6 cellular contexts compared by ENCODE assay signal in the genomic region with DNA sequence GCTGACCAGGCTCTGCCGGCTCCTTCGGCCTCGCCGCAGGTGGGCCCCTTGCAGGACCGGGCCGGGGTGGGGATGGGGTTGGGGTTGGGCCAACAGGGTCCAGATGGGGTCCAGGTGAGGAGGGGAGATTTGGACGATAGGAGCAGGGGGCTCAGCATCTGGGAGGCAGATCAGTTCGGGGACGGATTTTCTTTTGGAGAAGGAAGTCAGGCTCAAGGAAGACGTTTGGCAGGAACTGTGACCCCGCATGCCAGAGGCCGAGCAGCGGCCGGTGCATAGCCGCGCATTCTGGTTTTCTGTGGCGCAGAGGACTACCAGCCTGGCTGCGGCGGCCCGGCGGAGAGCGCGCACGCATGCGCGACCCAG. TPM values are rescaled to one million over a fixed set of nuclear protein-coding genes. Genes with fewer than 3 reads are reported as not detected.
DNase-seq lines count a peak whose midpoint lies in the region; TF ChIP-seq lines count a peak whose summit lies in the region.

No MANE protein-coding gene starts in this region.

- TF ChIP-seq CTCF in CD14-positive monocyte (IDR thresholded peaks at IDR 0.05) (no peak), Peyer's patch (IDR thresholded peaks at IDR 0.05) (no peak)

- DNase-seq in CD14-positive monocyte (ENCODE audit: low spot score) = no peak
- peak in 1 of 3 donors; percentile 63 for DNase-seq in Peyer's patch
- no peak for DNase-seq in NCI-H1930 (lab: John Stamatoyannopoulos, UW)
- no peak for DNase-seq in NCI-H128 (lab: John Stamatoyannopoulos, UW; ENCODE audit: unreplicated experiment)
- DNase-seq in activated CD8-positive, alpha-beta memory T cell treated with anti-CD3 and anti-CD28 coated beads, Interleukin-2, amount 50 U/mL, for 4 hours = no peak

- no peaks in the 10 kb centered on the region for H3K27me3 ChIP-seq in Peyer's patch

- peaks cover 28 to 33% of the 10 kb centered on the region in 2 donors for H3K36me3 Mint-ChIP-seq in CD14-positive monocyte

- H3K36me3 ChIP-seq in Peyer's patch = peaks cover 0 to 28% (median 0%) of the 10 kb centered on the region in 3 donors

- peaks cover 36% of the 10 kb centered on the region for H3K4me1 Mint-ChIP-seq in CD14-positive monocyte

- H3K27ac ChIP-seq in Peyer's patch = peak overlapping the region; percentile 97 to 99 (median 98)

- H3K27ac Mint-ChIP-seq in CD14-positive monocyte = peak overlapping the region; percentile 94 to 97 (median 96)

- H3K9me3 ChIP-seq in Peyer's patch (no peaks in the 10 kb centered on the region), iPS-18c (ENCODE audit: control insufficient read depth, insufficient read depth, low read length) (peaks cover 2% of the 10 kb centered on the region)

- peak in 1 of 2 donors; percentile 51 for TF ChIP-seq POLR2A in Peyer's patch (IDR thresholded peaks at IDR 0.05)

- H3K27me3 Mint-ChIP-seq in CD14-positive monocyte (ENCODE audit: low read depth in 3 of 3) = peaks cover 0 to 3% (median 0%) of the 10 kb centered on the region in 3 donors

- H3K9me3 Mint-ChIP-seq in CD14-positive monocyte = peaks cover 0 to 2% (median 0%) of the 10 kb centered on the region in 7 donors

- H3K4me1 ChIP-seq in Peyer's patch = peaks cover 0 to 41% (median 12%) of the 10 kb centered on the region in 4 donors

- intact Hi-C loops in CD14-positive monocyte (cut with micrococcal nuclease) = loop anchor here (5.0 kb wide), 1 partner anchor 58 kb away; the partner anchor contains the start of gene MAPK3 (in 2 of the 2)

- H3K4me3 ChIP-seq in Peyer's patch (peak overlapping the region; percentile 87 to 99 (median 95)), iPS-18c (ENCODE audit: insufficient read depth, low read depth, low read length) (peak overlapping the region; percentile 95)

- H3K4me3 Mint-ChIP-seq in CD14-positive monocyte = peak overlapping the region; percentile 93 to 97

RNA-seq across cellular contexts. Expression of gene ALDOA, which starts 0.8 kb away (rescaled TPM):
- 1,000 to 10,000 TPM; 1,429 to 1,628 TPM for polyA plus RNA-seq in CD14-positive monocyte
- total RNA-seq in Peyer's patch = 1,000 to 10,000 TPM in 1 of 4 donors, 100 to 1,000 TPM in 3; 427 to 1,063 (median 887) TPM

RNA-seq across cellular contexts. Expression of gene PPP4C, which starts 11.1 kb away (rescaled TPM):
- polyA plus RNA-seq in CD14-positive monocyte = 100 to 1,000 TPM; 279 to 388 TPM
- 10 to 100 TPM; 43.7 to 79.4 (median 56.6) TPM for total RNA-seq in Peyer's patch

RNA-seq across cellular contexts. Expression of gene TBX6, which starts 27.0 kb away (rescaled TPM):
- polyA plus RNA-seq in CD14-positive monocyte = under 1 TPM; 0.10 to 0.11 TPM
- 1 to 10 TPM in 3 of 4 donors, under 1 TPM in 1; 0.53 to 3.4 (median 2.2) TPM for total RNA-seq in Peyer's patch

RNA-seq across cellular contexts. Expression of gene YPEL3, which starts 31.3 kb away (rescaled TPM):
- polyA plus RNA-seq in CD14-positive monocyte = 100 to 1,000 TPM; 182 to 235 TPM
- total RNA-seq in Peyer's patch = 100 to 1,000 TPM in 2 of 4 donors, 10 to 100 TPM in 2; 85.8 to 144 (median 113) TPM

RNA-seq across cellular contexts. Expression of gene TLCD3B, which starts 33.7 kb away (rescaled TPM):
- polyA plus RNA-seq in CD14-positive monocyte = not detected
- not detected for total RNA-seq in Peyer's patch
